ENCODE assay signal across 14 cellular contexts in the genomic region with DNA sequence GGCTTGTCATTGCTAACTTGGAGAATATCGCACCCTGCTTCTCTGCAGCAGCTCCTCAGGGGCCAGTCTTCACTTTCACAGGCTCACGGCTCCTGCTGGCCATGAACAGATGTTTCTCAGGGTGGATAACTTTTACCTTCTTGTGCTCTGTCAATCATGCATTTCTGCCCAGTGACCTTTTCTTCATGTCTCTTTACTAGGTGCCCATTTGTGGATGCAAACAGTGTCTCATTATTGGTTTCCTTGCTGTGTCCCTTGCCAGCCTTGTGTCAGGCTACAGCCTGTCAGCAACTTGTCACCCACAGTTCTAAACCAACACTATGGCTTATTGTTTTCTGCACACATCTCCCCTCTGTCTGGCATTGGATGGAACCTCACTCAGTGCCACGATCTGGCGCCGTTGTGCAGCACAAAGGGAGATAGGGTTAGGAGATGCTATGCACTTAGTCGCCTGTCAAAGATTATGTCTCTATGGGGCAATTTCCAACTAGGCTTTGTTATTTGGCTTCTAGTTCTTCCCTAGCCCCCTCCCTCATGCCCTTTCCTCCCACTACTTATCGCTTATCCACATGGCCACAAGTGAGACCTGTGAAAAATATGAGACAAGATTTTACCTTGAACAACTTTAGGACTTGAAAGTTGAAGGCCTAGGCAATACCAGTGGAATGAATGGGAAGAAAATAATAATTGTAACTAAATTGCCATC. TPM values are rescaled to one million over a fixed set of nuclear protein-coding genes. Genes with fewer than 3 reads are reported as not detected.
DNase-seq lines count a peak whose midpoint lies in the region; ATAC-seq and TF ChIP-seq lines count a peak whose summit lies in the region.
"Had no signal": no experiment of that assay in that cellular context is flagged by ENCODE, and none has a peak within 500 bp of the region (broad histone marks: within the 10 kb centered on the region; RNA-seq: fewer than 3 reads in every experiment).

No MANE protein-coding gene starts in this region.

- H3K9me3 ChIP-seq in upper lobe of right lung = no peaks in the 10 kb centered on the region

- H3K36me3 ChIP-seq in upper lobe of right lung = no peaks in the 10 kb centered on the region

- H3K4me1 ChIP-seq in foreskin keratinocyte (no peaks in the 10 kb centered on the region), upper lobe of right lung (no peaks in the 10 kb centered on the region)

- intact Hi-C loops in posterior cingulate gyrus (cut with DNase I) = no loop called here
- intact Hi-C loops in upper lobe of right lung (cut with DNase I) = no loop called here

- ATAC-seq in GM19035 (IDR thresholded peaks at IDR 0.05; ENCODE audit: unreplicated experiment) (peak; percentile 70), HG02623 (IDR thresholded peaks at IDR 0.05; ENCODE audit: unreplicated experiment) (peak; percentile 40), HG03469 (IDR thresholded peaks at IDR 0.05; ENCODE audit: unreplicated experiment) (peak; percentile 37), foreskin keratinocyte (no peak), upper lobe of right lung (no peak)
- ATAC-seq: SK-N-SH treated with all-trans-retinoic acid at 6 μM for 48 hours had no signal

- no peaks in the 10 kb centered on the region for H3K27me3 ChIP-seq in foreskin keratinocyte
- H3K27me3 ChIP-seq in upper lobe of right lung = no peaks in the 10 kb centered on the region

- DNase-seq in posterior cingulate gyrus (peak; percentile 35 to 93 (median 64)), NCI-H2196 (lab: John Stamatoyannopoulos, UW; ENCODE audit: unreplicated experiment) (no peak), foreskin keratinocyte (no peak), upper lobe of right lung (no peak), T1000 (lab: John Stamatoyannopoulos, UW) (no peak)
- DNase-seq: activated T-cell treated with anti-CD3 and anti-CD28 coated beads, Interleukin-2, amount 50 U/mL, for 24 hours; EL; nephron progenitor cell had no signal

- H3K27ac ChIP-seq in foreskin keratinocyte (no peak overlapping the region), upper lobe of right lung (no peak overlapping the region)
- H3K27ac ChIP-seq: coronary artery, HL-60 had no signal

- H3K4me3 ChIP-seq in upper lobe of right lung = no peak overlapping the region
- H3K4me3 ChIP-seq: coronary artery had no signal

- TF ChIP-seq CTCF in foreskin keratinocyte (conservative IDR thresholded peaks at IDR 0.05) (no peak), upper lobe of right lung (IDR thresholded peaks at IDR 0.05) (no peak)

RNA-seq across cellular contexts. Expression of a gene that starts 45.7 kb away (rescaled TPM):
- total RNA-seq in foreskin keratinocyte (not detected in 2 replicates), upper lobe of right lung (not detected)
- polyA plus RNA-seq in foreskin keratinocyte = not detected in 2 replicates

Comparison
In these comparisons a context has a peak if more than half of its experiments do, and no peak if none do; other contexts are left out.
1. ATAC-seq: peak in GM19035 (single experiment), HG02623 (single experiment) and HG03469 (single experiment); none in foreskin keratinocyte (single experiment) and upper lobe of right lung (single experiment).
2. DNase-seq: peak in posterior cingulate gyrus (10 of 10); none in NCI-H2196 (single experiment), foreskin keratinocyte (0 of 2), upper lobe of right lung (single experiment) and T1000 (single experiment).